1 cellular context compared by ENCODE assay signal in genomic region chr20:1188347-1188746, GRCh38.
TF ChIP-seq lines count a peak whose summit lies in the region.

No MANE protein-coding gene starts in this region.

TF ChIP-seq in K562, 482 proteins besides CTCF, POLR2A, EP300 and RAD21 (continued from another document and continues in another):
- TF ChIP-seq CREB3L1 (IDR thresholded peaks at IDR 0.05; ENCODE audit: borderline replicate concordance, low read depth) (no peak), PML (IDR thresholded peaks at IDR 0.05; ENCODE audit: low read length) (no peak), ZNF76 (CRISPR knock-in tag; IDR thresholded peaks at IDR 0.05; ENCODE audit: borderline replicate concordance) (no peak), MAFF (IDR thresholded peaks at IDR 0.05; ENCODE audit: low read length) (no peak), NFYB (IDR thresholded peaks at IDR 0.05; ENCODE audit: extremely low read depth, insufficient read length) (no peak), ARHGAP35 (IDR thresholded peaks at IDR 0.05; ENCODE audit: partially characterized antibody) (peak; percentile 80), ZNF395 (CRISPR knock-in tag; IDR thresholded peaks at IDR 0.05) (no peak), ZFP36 (IDR thresholded peaks at IDR 0.05; ENCODE audit: low read depth, low read length, partially characterized antibody) (no peak), ELF1 (tag; IDR thresholded peaks at IDR 0.05) (no peak), CEBPB (tag; IDR thresholded peaks at IDR 0.05) (no peak), HMG20A (CRISPR knock-in tag; conservative IDR thresholded peaks at IDR 0.05) (no peak), ARID2 (IDR thresholded peaks at IDR 0.05) (0 out of 2 replicates have a peak, but pooled peaks have one; percentile 55), MLLT1 (IDR thresholded peaks at IDR 0.05) (peak; percentile 58 to 86; a peak in 3 of 4 replicates), ZNF318 (IDR thresholded peaks at IDR 0.05; ENCODE audit: borderline replicate concordance in 1 of 2, low read depth in 1 of 2) (no peak), MYBL2 (IDR thresholded peaks at IDR 0.05; ENCODE audit: low read depth) (peak; percentile 24; the same call in 1 of the 2 replicates), MYBL2 (CRISPR knock-in tag; IDR thresholded peaks at IDR 0.05; ENCODE audit: borderline replicate concordance) (no peak), SAFB2 (IDR thresholded peaks at IDR 0.05; ENCODE audit: borderline replicate concordance, low read depth, low read length, severe bottlenecking) (no peak), PCBP1 (IDR thresholded peaks at IDR 0.05; ENCODE audit: low read depth, low read length, poor library complexity, severe bottlenecking) (no peak), ESRRA (IDR thresholded peaks at IDR 0.05; ENCODE audit: borderline replicate concordance, low read depth) (no peak), HDAC2 (IDR thresholded peaks at IDR 0.05) (no peak), NR3C1 (CRISPR knock-in tag; IDR thresholded peaks at IDR 0.05) (no peak), RBFOX2 (IDR thresholded peaks at IDR 0.05; ENCODE audit: low read depth, low read length) (no peak), ZNF639 (CRISPR knock-in tag; conservative IDR thresholded peaks at IDR 0.05 in 1 of 2, IDR thresholded peaks at IDR 0.05 in 1 of 2) (no peak), POLR2AphosphoS2 (IDR thresholded peaks at IDR 0.05; ENCODE audit: low read length) (no peak), MGA (IDR thresholded peaks at IDR 0.05) (no peak), ZNF143 (CRISPR knock-in tag; IDR thresholded peaks at IDR 0.05) (no peak), SREBF2 (CRISPR knock-in tag; IDR thresholded peaks at IDR 0.05) (no peak), ZNF232 (CRISPR knock-in tag; IDR thresholded peaks at IDR 0.05) (no peak), ZNF445 (CRISPR knock-in tag; IDR thresholded peaks at IDR 0.05; ENCODE audit: low read depth) (no peak)
